ENCODE assay signal across 17 cellular contexts in the genomic region with DNA sequence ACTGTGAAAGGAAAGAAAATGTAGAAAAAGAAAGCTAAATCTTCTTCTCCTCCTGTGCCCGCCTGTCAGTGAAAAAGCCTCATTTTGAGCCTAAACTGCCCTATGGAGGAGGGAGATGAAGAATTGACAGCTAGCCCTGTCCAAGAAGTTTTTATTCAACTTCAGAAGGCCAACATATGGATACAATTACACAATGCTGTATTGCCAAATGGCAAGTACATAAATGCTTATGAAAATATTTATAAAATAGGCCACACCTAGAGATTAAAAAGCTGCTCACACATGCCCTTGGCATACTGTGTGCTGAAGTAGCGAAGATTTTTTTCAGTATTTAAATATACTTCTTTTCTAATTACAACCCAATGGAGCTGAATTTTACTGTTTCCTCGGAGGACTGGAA.
"Had no signal": no experiment of that assay in that cellular context is flagged by ENCODE, and none has a peak within 500 bp of the region (broad histone marks: within the 10 kb centered on the region; RNA-seq: fewer than 3 reads in every experiment).

No MANE protein-coding gene starts in this region.

- H3K36me3 Mint-ChIP-seq: neural progenitor cell, WTC11 had no signal

- H3K4me3 ChIP-seq: adrenal gland, lung, neural progenitor cell, ovary, right lobe of liver, stomach, thoracic aorta, upper lobe of right lung had no signal

- H3K27ac ChIP-seq: adrenal gland, neural progenitor cell, ovary, right lobe of liver, stomach, thoracic aorta, upper lobe of right lung had no signal

- FAIRE-seq: endothelial cell of umbilical vein, TTC549 had no signal

- ATAC-seq: right lobe of liver, upper lobe of right lung, WTC11 had no signal

- H3K4me1 ChIP-seq: adrenal gland, right lobe of liver, stomach, upper lobe of right lung had no signal

- H3K27me3 ChIP-seq: adrenal gland, neural progenitor cell, ovary, right lobe of liver, stomach, upper lobe of right lung had no signal

- H3K9me3 ChIP-seq: adrenal gland, ovary, right lobe of liver, thoracic aorta, upper lobe of right lung had no signal

- DNase-seq: activated CD4-positive, alpha-beta memory T cell treated with anti-CD3 and anti-CD28 coated beads, Interleukin-2, amount 10 ng/mL, durations not matched to agents 7 days and 5 days; activated CD4-positive, alpha-beta T cell treated with anti-CD3 and anti-CD28 coated beads for 4 hours; activated naive CD4-positive, alpha-beta T cell treated with anti-CD3 and anti-CD28 coated beads, Interleukin-2, amount 50 U/mL, for 16 hours; activated T-cell treated with anti-CD3 and anti-CD28 coated beads, Interleukin-2, amount 50 U/mL, for 24 hours; adrenal gland; effector CD8-positive, alpha-beta T cell; midbrain; ovary; right lobe of liver; stomach; upper lobe of right lung had no signal

- H3K4me3 Mint-ChIP-seq: activated CD4-positive, alpha-beta memory T cell treated with anti-CD3 and anti-CD28 coated beads, Interleukin-2, amount 10 ng/mL, durations not matched to agents 7 days and 5 days; activated T-cell treated with anti-CD3 and anti-CD28 coated beads, Interleukin-2, amount 50 U/mL, for 24 hours; neural progenitor cell; WTC11 had no signal

- H2AFZ ChIP-seq: neural progenitor cell had no signal

- H3K9ac ChIP-seq: neural progenitor cell had no signal

- H3K27me3 Mint-ChIP-seq: activated CD4-positive, alpha-beta memory T cell treated with anti-CD3 and anti-CD28 coated beads, Interleukin-2, amount 10 ng/mL, durations not matched to agents 7 days and 5 days; activated T-cell treated with anti-CD3 and anti-CD28 coated beads, Interleukin-2, amount 50 U/mL, for 24 hours had no signal

- H3K27ac Mint-ChIP-seq: activated CD4-positive, alpha-beta memory T cell treated with anti-CD3 and anti-CD28 coated beads, Interleukin-2, amount 10 ng/mL, durations not matched to agents 7 days and 5 days; activated T-cell treated with anti-CD3 and anti-CD28 coated beads, Interleukin-2, amount 50 U/mL, for 24 hours; WTC11 had no signal

- H3K36me3 ChIP-seq: adrenal gland, neural progenitor cell, ovary, right lobe of liver, stomach, thoracic aorta, upper lobe of right lung had no signal

- H3K9me3 Mint-ChIP-seq: activated T-cell treated with anti-CD3 and anti-CD28 coated beads, Interleukin-2, amount 50 U/mL, for 24 hours had no signal

- H3K4me1 Mint-ChIP-seq: activated CD4-positive, alpha-beta memory T cell treated with anti-CD3 and anti-CD28 coated beads, Interleukin-2, amount 10 ng/mL, durations not matched to agents 7 days and 5 days had no signal
